Comparison of ENCODE assay signal across 19 cellular contexts in genomic region chr4:8907596-8908205, GRCh38. TPM values are rescaled to one million over a fixed set of nuclear protein-coding genes. Genes with fewer than 3 reads are reported as not detected.
DNase-seq lines count a peak whose midpoint lies in the region; ATAC-seq and TF ChIP-seq lines count a peak whose summit lies in the region.
"Had no signal": no experiment of that assay in that cellular context is flagged by ENCODE, and none has a peak within 500 bp of the region (broad histone marks: within the 10 kb centered on the region; RNA-seq: fewer than 3 reads in every experiment).

No MANE protein-coding gene starts in this region.

- no peak overlapping the region for H3K9ac ChIP-seq in H9 (ENCODE audit: extremely low read depth, insufficient read length, low read length)

- H3K4me1 Mint-ChIP-seq in activated T-cell treated with anti-CD3 and anti-CD28 coated beads, Interleukin-2, amount 50 U/mL, for 4 hours (ENCODE audit: low read depth): no peaks in the 10 kb centered on the region
- no peaks in the 10 kb centered on the region for H3K4me1 Mint-ChIP-seq in H9
- H3K4me1 Mint-ChIP-seq: neural crest cell had no signal

- H2BK5ac ChIP-seq in H9 (ENCODE audit: insufficient read length, low read length): no peak overlapping the region

- no peaks in the 10 kb centered on the region for H3K36me3 Mint-ChIP-seq in activated T-cell treated with anti-CD3 and anti-CD28 coated beads, Interleukin-2, amount 50 U/mL, for 4 hours (ENCODE audit: insufficient read depth)
- no peaks in the 10 kb centered on the region for H3K36me3 Mint-ChIP-seq in H9 (ENCODE audit: insufficient read depth in 1 of 3, low read depth in 3 of 3)
- H3K36me3 Mint-ChIP-seq: activated naive CD4-positive, alpha-beta T cell treated with anti-CD3 and anti-CD28 coated beads, Interleukin-2, amount 50 U/mL, for 72 hours had no signal

- no peaks in the 10 kb centered on the region for H3K79me1 ChIP-seq in H9 (ENCODE audit: insufficient read depth, low read depth, low read length, poor library complexity, severe bottlenecking)

- no peak overlapping the region for H3K4me3 Mint-ChIP-seq in activated T-cell treated with anti-CD3 and anti-CD28 coated beads, Interleukin-2, amount 50 U/mL, for 4 hours
- no peak overlapping the region for H3K4me3 Mint-ChIP-seq in H9
- H3K4me3 Mint-ChIP-seq: neural crest cell had no signal

- WGBS in H9 (ENCODE audit: extremely low coverage, insufficient read length, low lambda C conversion rate): no CpG with 5 or more reads among the region's 14 CpGs
- WGBS in spleen, 5 donors: 81 to 88% (median 86%) methylated on average over 9 to 14 of the region's 14 CpGs

- H3K27ac Mint-ChIP-seq in H9: no peak overlapping the region; a peak in 1 of 7 replicates
- H3K27ac Mint-ChIP-seq: activated naive CD4-positive, alpha-beta T cell treated with anti-CD3 and anti-CD28 coated beads, Interleukin-2, amount 50 U/mL, for 72 hours had no signal

- no peaks in the 10 kb centered on the region for H4K20me1 ChIP-seq in H9 (ENCODE audit: control insufficient read depth, insufficient read depth, insufficient read length)

- H3K36me3 ChIP-seq in spleen: no peaks in the 10 kb centered on the region

- no peak overlapping the region for H3K27ac ChIP-seq in H9 (ENCODE audit: insufficient read length, low read depth, low read length)
- no peak overlapping the region for H3K27ac ChIP-seq in spleen
- H3K27ac ChIP-seq: RWPE1 had no signal

- H4K8ac ChIP-seq in H9 (replicated peaks; ENCODE audit: insufficient read length, low read depth, low read length): no peak overlapping the region

- no peak for TF ChIP-seq POLR2A in spleen (IDR thresholded peaks at IDR 0.05)

- no peak overlapping the region for H2BK12ac ChIP-seq in H9 (ENCODE audit: insufficient read length, low read depth, low read length)

- H3K23me2 ChIP-seq in H9 (ENCODE audit: insufficient read length, low read depth, low read length, poor library complexity, severe bottlenecking): no peaks in the 10 kb centered on the region

- H2BK15ac ChIP-seq in H9 (ENCODE audit: low read depth, low read length): no peak overlapping the region

- H3K4me3 ChIP-seq in spleen: no peak overlapping the region

- no peak overlapping the region for H3K14ac ChIP-seq in H9 (ENCODE audit: insufficient read depth, low read length)

- no peak overlapping the region for H4K5ac ChIP-seq in H9 (ENCODE audit: insufficient read length, low read depth, low read length)

- no peaks in the 10 kb centered on the region for H3K27me3 Mint-ChIP-seq in activated T-cell treated with anti-CD3 and anti-CD28 coated beads, Interleukin-2, amount 50 U/mL, for 4 hours (ENCODE audit: low read depth)
- peaks cover 43% of the 10 kb centered on the region for H3K27me3 Mint-ChIP-seq in H9 (ENCODE audit: low read depth)

- no peak overlapping the region for H3K4me2 ChIP-seq in H9 (ENCODE audit: insufficient read depth, insufficient read length, low read length)

- no peaks in the 10 kb centered on the region for H3K9me3 ChIP-seq in H9 (ENCODE audit: control insufficient read depth, low read depth, low read length)
- peaks cover 0 to 10% (median 2%) of the 10 kb centered on the region in 8 donors for H3K9me3 ChIP-seq in spleen

- H2AK5ac ChIP-seq in H9 (ENCODE audit: insufficient read length, low read length): no peak overlapping the region

- intact Hi-C loops in spleen (cut with DNase I; ENCODE audit: low total_unique reads): no loop called here

- no peak overlapping the region for H2BK120ac ChIP-seq in H9 (ENCODE audit: low read depth, low read length, poor library complexity, severe bottlenecking)

- no peak for ATAC-seq in activated T-cell treated with anti-CD3 and anti-CD28 coated beads, Interleukin-2, amount 50 U/mL, for 4 hours
- no peak for ATAC-seq in GM19455 (IDR thresholded peaks at IDR 0.05; ENCODE audit: unreplicated experiment)
- ATAC-seq: activated naive CD4-positive, alpha-beta T cell treated with anti-CD3 and anti-CD28 coated beads, Interleukin-2, amount 50 U/mL, for 72 hours had no signal

- no peak overlapping the region for H3K4ac ChIP-seq in H9 (ENCODE audit: low read depth, low read length)

- no peak overlapping the region for H2BK20ac ChIP-seq in H9 (ENCODE audit: low read depth, low read length, poor library complexity, severe bottlenecking)

- H3K9me3 Mint-ChIP-seq in activated T-cell treated with anti-CD3 and anti-CD28 coated beads, Interleukin-2, amount 50 U/mL, for 4 hours: no peaks in the 10 kb centered on the region
- peaks cover 8 to 13% of the 10 kb centered on the region in 2 experiments for H3K9me3 Mint-ChIP-seq in H9
- H3K9me3 Mint-ChIP-seq: activated naive CD4-positive, alpha-beta T cell treated with anti-CD3 and anti-CD28 coated beads, Interleukin-2, amount 50 U/mL, for 72 hours; neural crest cell had no signal

- H2AFZ ChIP-seq in H9 (ENCODE audit: low read length): no peak overlapping the region

- DNase-seq in activated T-cell treated with anti-CD3 and anti-CD28 coated beads, Interleukin-2, amount 50 U/mL, for 4 hours: peak; percentile 1
- DNase-seq in activated T-cell treated with anti-CD3 and anti-CD28 coated beads, Interleukin-2, amount 50 U/mL, for 48 hours: no peak
- DNase-seq in H9 (peak; percentile 24), islet precursor cell (peak; percentile 51), spleen (peak; percentile 59), globus pallidus (ENCODE audit: low spot score) (no peak), NCI-H2171 treated with DMSO at 0.1 percent for 48 hours (lab: John Stamatoyannopoulos, UW) (no peak)
- DNase-seq: activated CD4-positive, alpha-beta T cell treated with anti-CD3 and anti-CD28 coated beads for 48 hours; GDM1; NCI-H1417 treated with DMSO at 0.1 percent for 48 hours; NCI-H526 had no signal

- TF ChIP-seq CTCF in H9 (conservative IDR thresholded peaks at IDR 0.05) (no peak), spleen (IDR thresholded peaks at IDR 0.05 in 8 of 11, conservative IDR thresholded peaks at IDR 0.05 in 3 of 11) (no peak)

- H3K18ac ChIP-seq in H9 (ENCODE audit: insufficient read length, low read depth, low read length): no peak overlapping the region

- H3K4me1 ChIP-seq in H9 (ENCODE audit: insufficient read depth, low read length): no peaks in the 10 kb centered on the region
- no peaks in the 10 kb centered on the region for H3K4me1 ChIP-seq in spleen

- H3K56ac ChIP-seq in H9 (ENCODE audit: insufficient read length, low read depth, low read length): no peak overlapping the region

- H3T11ph ChIP-seq in H9 (ENCODE audit: low read length): no peak overlapping the region

- H3K27me3 ChIP-seq in H9 (ENCODE audit: insufficient read depth, low read length) (no peaks in the 10 kb centered on the region), spleen (replicated peaks in 1 of 7) (peaks cover 0 to 46% (median 0%) of the 10 kb centered on the region in 7 donors)

- H4K91ac ChIP-seq in H9 (ENCODE audit: insufficient read length, low read depth, low read length): no peak overlapping the region

- H3K79me2 ChIP-seq in H9 (ENCODE audit: insufficient read depth, low read length): no peaks in the 10 kb centered on the region

- H3K23ac ChIP-seq in H9 (ENCODE audit: insufficient read length, low read depth, low read length): no peak overlapping the region

RNA-seq across cellular contexts. Expression of gene HMX1, which starts 36.1 kb away (rescaled TPM):
- not detected for total RNA-seq in activated T-cell treated with anti-CD3 and anti-CD28 coated beads, Interleukin-2, amount 50 U/mL, for 4 hours
- total RNA-seq in H9 (2021): 0.26 and 0.31 TPM in 2 replicates
- total RNA-seq in spleen: not detected
- polyA plus RNA-seq in spleen: not detected
- total RNA-seq: activated naive CD4-positive, alpha-beta T cell treated with anti-CD3 and anti-CD28 coated beads, Interleukin-2, amount 50 U/mL, for 72 hours; M059J; mononuclear cell; subcutaneous adipose tissue had no signal
- polyA plus RNA-seq: AG04450 had no signal

Comparison
In these comparisons a context has a peak if more than half of its experiments do, and no peak if none do; other contexts are left out.
1. DNase-seq: peak in activated T-cell treated with anti-CD3 and anti-CD28 coated beads, Interleukin-2, amount 50 U/mL, for 4 hours (single experiment), H9 (single experiment), islet precursor cell (single experiment) and spleen (single experiment); none in activated T-cell treated with anti-CD3 and anti-CD28 coated beads, Interleukin-2, amount 50 U/mL, for 48 hours (0 of 2), globus pallidus (single experiment) and NCI-H2171 treated with DMSO at 0.1 percent for 48 hours (single experiment).